Comparison of ENCODE assay signal across 5 cellular contexts in genomic region chr2:35440308-35440707, GRCh38.
A peak's percentile ranks its signal among the peaks of the same experiment; 100 is the strongest.
DNase-seq lines count a peak whose midpoint lies in the region; ATAC-seq and TF ChIP-seq lines count a peak whose summit lies in the region.
"Not testable (repeated sequence)": the region's sequence is repeated elsewhere in the genome, so short reads cannot be mapped to it uniquely, and the experiment has no call there.

No MANE protein-coding gene starts in this region.

- TF ChIP-seq CTCF in lower lobe of right lung (IDR thresholded peaks at IDR 0.05); nephron progenitor cell (IDR thresholded peaks at IDR 0.05): not testable (repeated sequence)

- H3K27me3 ChIP-seq in H7 (ENCODE audit: control insufficient read depth, insufficient read depth, low read length); HUES64 (ENCODE audit: insufficient read depth, low read length); lower lobe of right lung (ENCODE audit: low read depth): not testable (repeated sequence)

- not testable (repeated sequence) for H3K9me3 Mint-ChIP-seq in nephron progenitor cell

- ATAC-seq in lower lobe of right lung, result not testable (repeated sequence)

- not testable (repeated sequence) for H3K27me3 Mint-ChIP-seq in nephron progenitor cell (ENCODE audit: low read depth, poor library complexity)

- H3K4me3 Mint-ChIP-seq in nephron progenitor cell, result not testable (repeated sequence)

- peak overlapping the region; percentile 57 for H3K27ac Mint-ChIP-seq in nephron progenitor cell

- not testable (repeated sequence) for H3K4me1 Mint-ChIP-seq in nephron progenitor cell

- intact Hi-C loops in lower lobe of right lung (cut with DNase I), result not testable (repeated sequence)

- not testable (repeated sequence) for DNase-seq in H7, nephron progenitor cell
- DNase-seq in lower lobe of right lung, result peak; percentile 24

- peak overlapping the region; percentile 73; the same call in 1 of the 2 replicates for H3K27ac ChIP-seq in HUES64 (ENCODE audit: low read depth, low read length)
- not testable (repeated sequence) for H3K27ac ChIP-seq in lower lobe of right lung

- H3K36me3 Mint-ChIP-seq in nephron progenitor cell (ENCODE audit: low read depth), result not testable (repeated sequence)

- H3K4me3 ChIP-seq in H7 (ENCODE audit: insufficient read depth, low read depth, low read length) (peak overlapping the region; percentile 16; the same call in 1 of the 2 replicates), HUES64 (ENCODE audit: low read length) (peak overlapping the region; percentile 64), iPS-11a (ENCODE audit: low read depth, low read length) (peak overlapping the region; percentile 13)
- not testable (repeated sequence) for H3K4me3 ChIP-seq in lower lobe of right lung

- not testable (repeated sequence) for H3K36me3 ChIP-seq in H7 (replicated peaks; ENCODE audit: control insufficient read depth, insufficient read depth, low read length); HUES64 (ENCODE audit: insufficient read depth, low read length); lower lobe of right lung

- 56% methylated on average over 14 of the region's 17 CpGs for WGBS in HUES64

- H3K4me1 ChIP-seq in HUES64 (ENCODE audit: insufficient read depth, low read length), result peaks cover 19% of the 10 kb centered on the region
- H3K4me1 ChIP-seq in lower lobe of right lung, result not testable (repeated sequence)

- not testable (repeated sequence) for H3K9me3 ChIP-seq in HUES64 (ENCODE audit: insufficient read depth, low read depth, low read length); lower lobe of right lung

- H3K9ac ChIP-seq in HUES64 (ENCODE audit: low read depth, low read length), result peak overlapping the region; percentile 65
